15 cellular contexts compared by ENCODE assay signal in the genomic region with DNA sequence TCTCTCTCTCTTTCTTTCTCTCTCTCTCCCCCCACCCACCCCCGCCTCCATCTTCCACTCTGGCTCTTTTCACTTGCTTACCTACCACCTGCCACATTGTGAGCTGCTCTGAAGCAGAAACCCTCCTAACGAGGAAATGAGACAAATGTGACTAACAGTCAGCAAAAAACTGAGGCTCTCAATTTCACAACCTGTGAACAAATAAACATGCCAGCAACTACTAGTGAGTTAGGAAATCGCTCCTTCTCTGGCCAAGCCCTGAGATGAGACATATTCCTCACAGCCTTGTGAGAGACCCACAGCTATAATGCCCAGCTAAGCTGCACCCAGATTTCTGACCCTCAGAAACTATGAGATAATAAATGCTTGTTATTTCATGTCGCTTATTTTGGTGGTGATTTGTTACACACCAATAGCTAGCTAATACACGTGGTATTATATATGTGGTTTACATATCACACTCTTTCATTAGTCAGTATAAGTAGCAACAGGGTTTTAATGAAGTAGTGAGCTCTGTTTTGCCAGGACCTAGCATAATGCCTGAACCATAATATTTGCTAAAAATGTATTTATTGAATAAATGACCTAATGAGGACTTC. TPM values are rescaled to one million over a fixed set of nuclear protein-coding genes. Genes with fewer than 3 reads are reported as not detected.
"Had no signal": no experiment of that assay in that cellular context is flagged by ENCODE, and none has a peak within 500 bp of the region (broad histone marks: within the 10 kb centered on the region; RNA-seq: fewer than 3 reads in every experiment).

No MANE protein-coding gene starts in this region.

- ATAC-seq: activated CD8-positive, alpha-beta memory T cell treated with anti-CD3 and anti-CD28 coated beads, Interleukin-2, amount 10 ng/mL, durations not matched to agents 7 days and 5 days; esophagus mucosa; right cardiac atrium; stimulated activated naive CD8-positive, alpha-beta T cell treated with anti-CD3 and anti-CD28 coated beads, Interleukin-15, Interleukin-2, amounts not matched to agents 100 U/mL and 50 U/mL, for 24 hours had no signal

- H3K4me3 ChIP-seq: smooth muscle cell had no signal

- H3K27ac Mint-ChIP-seq: activated CD4-positive, alpha-beta memory T cell treated with anti-CD3 and anti-CD28 coated beads for 36 hours; activated CD8-positive, alpha-beta memory T cell treated with anti-CD3 and anti-CD28 coated beads, Interleukin-2, amount 10 ng/mL, durations not matched to agents 7 days and 5 days; activated T-helper 2 cell treated with anti-CD3 and anti-CD28 coated beads, Interferon-gamma antibody, Interleukin-2, Interleukin-4, amounts not matched to agents 10 μg/mL and 5 μg/mL and 100 μg/mL, durations not matched to agents 14 hours and 24 hours and 36 hours; nephron had no signal

- H3K9me3 Mint-ChIP-seq: activated CD4-positive, alpha-beta memory T cell treated with anti-CD3 and anti-CD28 coated beads for 36 hours; activated T-helper 2 cell treated with anti-CD3 and anti-CD28 coated beads, Interferon-gamma antibody, Interleukin-2, Interleukin-4, amounts not matched to agents 10 μg/mL and 5 μg/mL and 100 μg/mL, durations not matched to agents 14 hours and 24 hours and 36 hours; nephron had no signal

- H3K4me1 Mint-ChIP-seq: activated CD8-positive, alpha-beta memory T cell treated with anti-CD3 and anti-CD28 coated beads, Interleukin-2, amount 10 ng/mL, durations not matched to agents 7 days and 5 days; nephron had no signal

- H3K4me3 Mint-ChIP-seq: activated CD4-positive, alpha-beta memory T cell treated with anti-CD3 and anti-CD28 coated beads for 36 hours; activated CD8-positive, alpha-beta memory T cell treated with anti-CD3 and anti-CD28 coated beads, Interleukin-2, amount 10 ng/mL, durations not matched to agents 7 days and 5 days; nephron had no signal

- DNase-seq: activated CD4-positive, alpha-beta memory T cell treated with anti-CD3 and anti-CD28 coated beads for 36 hours; activated CD8-positive, alpha-beta memory T cell treated with anti-CD3 and anti-CD28 coated beads, Interleukin-2, amount 10 ng/mL, durations not matched to agents 7 days and 5 days; activated naive CD4-positive, alpha-beta T cell treated with anti-CD3 and anti-CD28 coated beads, Interleukin-2, amount 50 U/mL, for 16 hours; activated T-cell treated with anti-CD3 and anti-CD28 coated beads, Interleukin-2, amount 50 U/mL, for 1 hour; caudate nucleus; foreskin melanocyte; nucleus accumbens; posterior cingulate gyrus; right cardiac atrium; stimulated activated naive CD8-positive, alpha-beta T cell treated with anti-CD3 and anti-CD28 coated beads, Interleukin-15, Interleukin-2, amounts not matched to agents 100 U/mL and 50 U/mL, for 24 hours; T-helper 1 cell had no signal

- H3K36me3 Mint-ChIP-seq: activated CD4-positive, alpha-beta memory T cell treated with anti-CD3 and anti-CD28 coated beads for 36 hours; activated CD8-positive, alpha-beta memory T cell treated with anti-CD3 and anti-CD28 coated beads, Interleukin-2, amount 10 ng/mL, durations not matched to agents 7 days and 5 days had no signal

RNA-seq across cellular contexts. Expression of gene ZNF521, which starts 8.4 kb away (rescaled TPM):
- total RNA-seq: activated CD4-positive, alpha-beta memory T cell treated with anti-CD3 and anti-CD28 coated beads for 36 hours; activated CD8-positive, alpha-beta memory T cell treated with anti-CD3 and anti-CD28 coated beads, Interleukin-2, amount 10 ng/mL, durations not matched to agents 7 days and 5 days; activated T-helper 2 cell treated with anti-CD3 and anti-CD28 coated beads, Interferon-gamma antibody, Interleukin-2, Interleukin-4, amounts not matched to agents 10 μg/mL and 5 μg/mL and 100 μg/mL, durations not matched to agents 14 hours and 24 hours and 36 hours had no signal
